ENCODE assay signal across 8 cellular contexts in the genomic region with DNA sequence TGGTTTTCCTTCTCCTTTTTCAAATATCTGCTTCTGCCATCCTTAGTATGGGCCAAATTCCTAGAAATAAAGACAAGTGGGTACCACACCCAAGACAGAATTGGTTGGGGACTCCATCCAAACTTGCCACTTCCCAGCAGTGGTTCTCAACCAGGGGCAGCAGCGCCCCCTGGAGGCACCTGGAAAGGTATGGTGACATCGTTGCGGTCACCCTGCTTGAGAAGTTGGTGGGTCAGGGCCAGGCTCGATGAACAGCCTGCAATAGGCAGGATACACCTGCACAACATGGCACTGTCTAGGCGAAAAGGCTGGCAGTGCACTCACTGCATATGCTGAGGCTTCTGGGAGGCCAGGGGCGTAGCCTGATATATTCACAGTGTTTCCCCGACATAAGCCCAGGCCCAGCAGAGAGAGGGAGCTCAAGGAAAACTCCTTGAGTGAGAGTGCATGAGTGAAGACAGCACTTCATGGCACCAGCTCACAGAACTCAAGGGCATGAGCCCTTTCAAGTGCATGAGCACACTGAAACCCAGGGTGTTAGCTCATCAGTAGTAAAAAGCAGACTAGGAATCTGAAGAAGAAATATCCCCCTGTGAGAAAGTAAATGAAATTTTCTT. TPM values are rescaled to one million over a fixed set of nuclear protein-coding genes. Genes with fewer than 3 reads are reported as not detected.
A peak's percentile ranks its signal among the peaks of the same experiment; 100 is the strongest.
DNase-seq lines count a peak whose midpoint lies in the region; TF ChIP-seq lines count a peak whose summit lies in the region.

No MANE protein-coding gene starts in this region.

- H3K27me3 ChIP-seq in Caco-2 (replicated peaks; ENCODE audit: control insufficient read depth, insufficient read depth, low read length), result no peaks in the 10 kb centered on the region
- H3K27me3 ChIP-seq in SK-N-SH (ENCODE audit: insufficient read depth), result no peaks in the 10 kb centered on the region

- H3K27ac Mint-ChIP-seq in Caco-2 (ENCODE audit: unreplicated experiment), result no peak overlapping the region

- no peak for TF ChIP-seq EP300 in SK-N-SH (IDR thresholded peaks at IDR 0.05; ENCODE audit: borderline replicate concordance in 1 of 2, low read depth in 1 of 2, low read length in 1 of 2)

- no peak overlapping the region for H3K4me3 Mint-ChIP-seq in Caco-2 (ENCODE audit: unreplicated experiment)

- 32% methylated on average over 4 of the region's 7 CpGs for WGBS in SK-N-SH (ENCODE audit: low lambda C conversion rate)

- no peaks in the 10 kb centered on the region for H3K9me2 ChIP-seq in SK-N-SH

- POLR2A ChIA-PET in Caco-2 (lab: Charles Lee) (no interaction called here), SK-N-SH (lab: Yijun Ruan, JAX) (no interaction called here)

- no peaks in the 10 kb centered on the region for H3F3A ChIP-seq in SK-N-SH (replicated peaks; ENCODE audit: insufficient read depth)

- TF ChIP-seq POLR2A in erythroblast (IDR thresholded peaks at IDR 0.05; ENCODE audit: low read length), result no peak

- H3K27me3 Mint-ChIP-seq in Caco-2 (ENCODE audit: insufficient read depth, unreplicated experiment), result no peaks in the 10 kb centered on the region

- H2AFZ ChIP-seq in SK-N-SH (ENCODE audit: low read depth), result no peak overlapping the region

- H3K9me3 Mint-ChIP-seq in Caco-2 (ENCODE audit: unreplicated experiment), result peaks cover 13% of the 10 kb centered on the region

- TF ChIP-seq CTCF in Caco-2 (IDR thresholded peaks at IDR 0.05; ENCODE audit: insufficient read depth in 1 of 2, low read depth in 1 of 2, low read length in 1 of 2, severe bottlenecking in 1 of 2, unreplicated experiment in 1 of 2) (peak; percentile 74 to 78), SK-N-SH (IDR thresholded peaks at IDR 0.05) (peak; percentile 73)

- H3K36me3 Mint-ChIP-seq in Caco-2 (ENCODE audit: insufficient read depth, unreplicated experiment), result no peaks in the 10 kb centered on the region

- intact Hi-C loops in Caco-2 (cut with micrococcal nuclease; ENCODE audit: unreplicated experiment), result no loop called here

- no peak overlapping the region for H3K27ac ChIP-seq in SK-N-SH (ENCODE audit: low read depth in 2 of 2, low read length in 1 of 2)

- no peaks in the 10 kb centered on the region for H3K4me1 Mint-ChIP-seq in Caco-2 (ENCODE audit: low read depth, unreplicated experiment)

- no peaks in the 10 kb centered on the region for H3K4me1 ChIP-seq in Caco-2
- H3K4me1 ChIP-seq in SK-N-SH (ENCODE audit: control insufficient read depth in 1 of 2, insufficient read depth in 2 of 2, low read depth in 1 of 2, low read length in 1 of 2), result no peaks in the 10 kb centered on the region

- H3K9me3 ChIP-seq in Caco-2 (no peaks in the 10 kb centered on the region; the same call in 1 of the 2 replicates), SK-N-SH (no peaks in the 10 kb centered on the region)

- DNase-seq in Caco-2 (peak; percentile 58 to 76), HCEC 1CT (peak; percentile 26), SK-N-SH (peak; percentile 44), erythroblast (lab: John Stamatoyannopoulos, UW) (peak; percentile 39 to 67), nucleus accumbens (lab: John Stamatoyannopoulos, UW) (peak in 42 of 56 donors; percentile 3 to 82 (median 22)), NCI-H1694 (lab: John Stamatoyannopoulos, UW) (no peak), GM19238 (ENCODE audit: insufficient read length, low spot score) (no peak), NCI-H128 (lab: John Stamatoyannopoulos, UW; ENCODE audit: unreplicated experiment) (no peak)

- H4K20me1 ChIP-seq in SK-N-SH (ENCODE audit: insufficient read depth), result no peaks in the 10 kb centered on the region

- TF ChIP-seq RAD21 in SK-N-SH (IDR thresholded peaks at IDR 0.05; ENCODE audit: low read length), result peak; percentile 69

- H3K9ac ChIP-seq in SK-N-SH, result no peak overlapping the region

- H3K4me2 ChIP-seq in SK-N-SH, result no peak overlapping the region

- no peaks in the 10 kb centered on the region for H3K79me2 ChIP-seq in SK-N-SH (ENCODE audit: insufficient read depth)

- BruUV-seq in Caco-2 (replicated peaks; lab: Mats Ljungman, UMichigan), result no TSS peak

- H3K36me3 ChIP-seq in Caco-2 (ENCODE audit: control insufficient read depth, insufficient read depth, low read length) (no peaks in the 10 kb centered on the region), SK-N-SH (replicated peaks in 1 of 2; ENCODE audit: control insufficient read depth in 1 of 2, insufficient read depth in 2 of 2, low read length in 1 of 2) (no peaks in the 10 kb centered on the region)

- CTCF ChIA-PET in Caco-2 (lab: Charles Lee), result interaction anchor here (1.0 to 1.1 kb wide), 2 partner anchors 26 to 48 kb away, joined by 3 read pairs; no protein-coding TSS in a partner anchor
- CTCF ChIA-PET in SK-N-SH (lab: Yijun Ruan, JAX), result interaction anchor here (0.6 to 1.7 kb wide), 10 partner anchors 8 to 55 kb away, joined by 3 to 10 read pairs (median 3); no protein-coding TSS in a partner anchor

- H3K4me3 ChIP-seq in Caco-2 (ENCODE audit: low read depth, low read length) (no peak overlapping the region), SK-N-SH (ENCODE audit: low read depth in 2 of 2, low read length in 1 of 2) (no peak overlapping the region)

TF ChIP-seq in SK-N-SH, 30 proteins besides CTCF, POLR2A, EP300 and RAD21:
- TF ChIP-seq MEF2A (IDR thresholded peaks at IDR 0.05; ENCODE audit: borderline replicate concordance, low read depth) (no peak), SIN3A (IDR thresholded peaks at IDR 0.05; ENCODE audit: borderline replicate concordance, low read depth, low read length) (no peak), NFIC (IDR thresholded peaks at IDR 0.05; ENCODE audit: borderline replicate concordance) (no peak), POLR2AphosphoS5 (IDR thresholded peaks at IDR 0.05; ENCODE audit: low read depth, low read length) (no peak), SMC3 (IDR thresholded peaks at IDR 0.05; ENCODE audit: low read depth, low read length) (peak; percentile 54)
- TF ChIP-seq, protein P1, sequence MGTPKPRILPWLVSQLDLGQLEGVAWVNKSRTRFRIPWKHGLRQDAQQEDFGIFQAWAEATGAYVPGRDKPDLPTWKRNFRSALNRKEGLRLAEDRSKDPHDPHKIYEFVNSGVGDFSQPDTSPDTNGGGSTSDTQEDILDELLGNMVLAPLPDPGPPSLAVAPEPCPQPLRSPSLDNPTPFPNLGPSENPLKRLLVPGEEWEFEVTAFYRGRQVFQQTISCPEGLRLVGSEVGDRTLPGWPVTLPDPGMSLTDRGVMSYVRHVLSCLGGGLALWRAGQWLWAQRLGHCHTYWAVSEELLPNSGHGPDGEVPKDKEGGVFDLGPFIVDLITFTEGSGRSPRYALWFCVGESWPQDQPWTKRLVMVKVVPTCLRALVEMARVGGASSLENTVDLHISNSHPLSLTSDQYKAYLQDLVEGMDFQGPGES (IDR thresholded peaks at IDR 0.05; ENCODE audit: low read depth, low read length), result no peak
TF ChIP-seq in SK-N-SH: peak in this region for 1.

RNA-seq across cellular contexts. Expression of a gene that starts 57.7 kb away (rescaled TPM):
- total RNA-seq in Caco-2 (2022), result 94.1 and 101 TPM in 2 replicates
- polyA plus RNA-seq in SK-N-SH (2012; rRNA removed), result 121 and 135 TPM in 2 replicates
- polyA plus RNA-seq in SK-N-SH (2012; cell fraction: cytosol; rRNA removed), result 189 and 192 TPM in 2 replicates
- 30.0 and 38.6 TPM in 2 replicates for polyA plus RNA-seq in SK-N-SH (2012; cell fraction: nucleus; rRNA removed)

RNA-seq across cellular contexts. Expression of a gene that starts 58.0 kb away (rescaled TPM):
- 100 and 105 TPM in 2 replicates for total RNA-seq in Caco-2 (2022)
- 13.9 and 35.3 TPM in 2 replicates for polyA plus RNA-seq in SK-N-SH (2012; rRNA removed)
- 27.0 and 56.3 TPM in 2 replicates for polyA plus RNA-seq in SK-N-SH (2012; cell fraction: cytosol; rRNA removed)
- polyA plus RNA-seq in SK-N-SH (2012; cell fraction: nucleus; rRNA removed), result 8.4 and 12.8 TPM in 2 replicates

Comparison
In these comparisons a context has a peak if more than half of its experiments do, and no peak if none do; other contexts are left out.
1. DNase-seq: peak in Caco-2 (2 of 2), HCEC 1CT (single experiment), SK-N-SH (single experiment), erythroblast (2 of 2) and nucleus accumbens (42 of 56); none in NCI-H1694 (single experiment), GM19238 (single experiment) and NCI-H128 (single experiment).